ENCODE assay signal across 8 cellular contexts in genomic region chr3:49411968-49412631, GRCh38. TPM values are rescaled to one million over a fixed set of nuclear protein-coding genes. Genes with fewer than 3 reads are reported as not detected.
DNase-seq lines count a peak whose midpoint lies in the region; ATAC-seq, FAIRE-seq and TF ChIP-seq lines count a peak whose summit lies in the region.

TSS of gene RHOA (minus strand) at chr3:49411976. CDS start at chr3:49375589, 36,387 bp downstream.
TSS of gene TCTA (plus strand) at chr3:49412423. CDS start at chr3:49412427, 4 bp downstream.

- H3K27me3 ChIP-seq in rectal smooth muscle tissue (ENCODE audit: control insufficient read depth, insufficient read depth, low read length) (no peaks in the 10 kb centered on the region), aorta (ENCODE audit: control insufficient read depth in 1 of 2, insufficient read depth in 2 of 2, low read length in 1 of 2) (no peaks in the 10 kb centered on the region)

- intact Hi-C loops in aorta (cut with DNase I): loop anchor here in 1 of 2 donors (2.0 to 5.0 kb wide), 4 partner anchors 55 to 320 kb away; partner anchors contain the start of genes DAG1, GPX1, QRICH1 and USP4

- peak; percentile 91 for DNase-seq in GM18507 (ENCODE audit: extremely low spot score, insufficient read length, low read depth)
- DNase-seq in NCI-H2029 treated with DMSO at 0.1 percent for 48 hours (lab: John Stamatoyannopoulos, UW): peak; percentile 94
- peak; percentile 98 for DNase-seq in T-helper 9 cell
- DNase-seq in astrocyte of the cerebellum (ENCODE audit: low read depth): peak; percentile 100
- peak; percentile 100 for DNase-seq in hepatic stellate cell (ENCODE audit: low spot score)
- DNase-seq in aorta: peak; percentile 100

- 0% methylated on average over 60 to 62 of the region's 62 CpGs for WGBS in aorta, 2 donors

- peak; percentile 65 for ATAC-seq in HG02981 (IDR thresholded peaks at IDR 0.05; ENCODE audit: unreplicated experiment)
- ATAC-seq in aorta (ENCODE audit: low FRiP score): peak; percentile 97

- no peak for TF ChIP-seq CTCF in astrocyte of the cerebellum (IDR thresholded peaks at IDR 0.05; ENCODE audit: low read depth, low read length, missing control alignments)

- peak within 1 kb of the TSS; percentile 91 for H3K4me3 ChIP-seq in astrocyte of the cerebellum (ENCODE audit: low read depth, low read length)
- H3K4me3 ChIP-seq in rectal smooth muscle tissue (ENCODE audit: low read length): peak within 1 kb of the TSS; percentile 98
- peak within 1 kb of the TSS; percentile 68 to 97 for H3K4me3 ChIP-seq in aorta (ENCODE audit: low read length in 2 of 2)

- peaks cover 3% of the 10 kb centered on the region for H3K36me3 ChIP-seq in rectal smooth muscle tissue (ENCODE audit: control insufficient read depth, insufficient read depth, low read length)
- peaks cover 0 to 5% of the 10 kb centered on the region in 2 donors for H3K36me3 ChIP-seq in aorta (ENCODE audit: control insufficient read depth in 1 of 2, insufficient read depth in 2 of 2, low read length in 1 of 2)

- H3K4me1 ChIP-seq in rectal smooth muscle tissue (ENCODE audit: control insufficient read depth, insufficient read depth, low read length) (peaks cover 21% of the 10 kb centered on the region), aorta (ENCODE audit: control insufficient read depth in 1 of 2, insufficient read depth in 2 of 2, low read length in 2 of 2) (peaks cover 0 to 12% of the 10 kb centered on the region in 2 donors)

- H3K9ac ChIP-seq in rectal smooth muscle tissue (ENCODE audit: low read length): peak within 1 kb of the TSS; percentile 93

- in situ Hi-C loops in astrocyte of the cerebellum (cut with HindIII; ENCODE audit: low sequenced_read_pairs): no loop called here

- H3K27ac ChIP-seq in rectal smooth muscle tissue (ENCODE audit: low read depth, low read length) (peak within 1 kb of the TSS; percentile 94), aorta (ENCODE audit: low read depth in 1 of 2, low read length in 2 of 2) (peak within 1 kb of the TSS; percentile 87 to 97)

- FAIRE-seq in GM18507 (lab: Jason Lieb, UNC): peak; percentile 99

- no peaks in the 10 kb centered on the region for H3K9me3 ChIP-seq in aorta (ENCODE audit: control insufficient read depth, low read length)

RNA-seq across cellular contexts. Expression of gene RHOA, which starts in this region (rescaled TPM):
- total RNA-seq in aorta: 100 to 1,000 TPM; 465 to 552 TPM
- polyA plus RNA-seq in aorta: 100 to 1,000 TPM; 367 to 580 TPM

RNA-seq across cellular contexts. Expression of gene TCTA, which starts in this region (rescaled TPM):
- total RNA-seq in aorta: 10 to 100 TPM; 23.8 to 27.2 TPM
- 10 to 100 TPM; 24.8 to 27.3 TPM for polyA plus RNA-seq in aorta

Comparison
In these comparisons a context has a peak if more than half of its experiments do, and no peak if none do; other contexts are left out.
1. Peak in every context shown above with its lines: DNase-seq, ATAC-seq, H3K4me3 ChIP-seq and H3K27ac ChIP-seq.